In genomic region chr13:18996627-18997051, GRCh38 we compare ENCODE assay signal across 17 cellular contexts.
A peak's percentile ranks its signal among the peaks of the same experiment; 100 is the strongest.
DNase-seq lines count a peak whose midpoint lies in the region; ATAC-seq, FAIRE-seq and TF ChIP-seq lines count a peak whose summit lies in the region.
"Had no signal": no experiment of that assay in that cellular context is flagged by ENCODE, and none has a peak within 500 bp of the region (broad histone marks: within the 10 kb centered on the region; RNA-seq: fewer than 3 reads in every experiment).

No MANE protein-coding gene starts in this region.

- no peak for TF ChIP-seq POLR2A in K562 (conservative IDR thresholded peaks at IDR 0.05)
- TF ChIP-seq POLR2A in right lobe of liver (IDR thresholded peaks at IDR 0.05) = no peak
- no peak for TF ChIP-seq POLR2A in vagina (IDR thresholded peaks at IDR 0.05)

- POLR2A ChIA-PET in K562 (lab: Yijun Ruan, JAX) = no interaction called here
- POLR2A ChIA-PET in WTC11 (lab: Charles Lee) = no interaction called here

- no peak overlapping the region for H3K4me3 Mint-ChIP-seq in WTC11

- H3K9me3 ChIP-seq in GM23248 (ENCODE audit: low read depth) (no peaks in the 10 kb centered on the region), K562 (replicated peaks; ENCODE audit: control insufficient read depth, insufficient read depth, low read depth, low read length) (no peaks in the 10 kb centered on the region), right lobe of liver (no peaks in the 10 kb centered on the region), vagina (no peaks in the 10 kb centered on the region)
- H3K9me3 ChIP-seq: HAP-1 had no signal

- H3F3A ChIP-seq in GM23248 (ENCODE audit: insufficient read depth) = no peaks in the 10 kb centered on the region

- no peaks in the 10 kb centered on the region for H3K27me3 ChIP-seq in GM23248 (replicated peaks; ENCODE audit: insufficient read depth)
- H3K27me3 ChIP-seq in K562 (ENCODE audit: control insufficient read depth in 2 of 2, insufficient read depth in 2 of 2, low read length in 2 of 2) = no peaks in the 10 kb centered on the region; a peak in 1 of 5 replicates
- no peaks in the 10 kb centered on the region for H3K27me3 ChIP-seq in right lobe of liver
- H3K27me3 ChIP-seq in vagina = no peaks in the 10 kb centered on the region

- H4K20me1 ChIP-seq in GM23248 (ENCODE audit: insufficient read depth) = no peaks in the 10 kb centered on the region
- H4K20me1 ChIP-seq in K562 (replicated peaks; ENCODE audit: control insufficient read depth, insufficient read depth, low read length) = no peaks in the 10 kb centered on the region

- no peaks in the 10 kb centered on the region for H3K4me1 Mint-ChIP-seq in WTC11

- H3K36me3 Mint-ChIP-seq in WTC11 = peaks cover 94% of the 10 kb centered on the region

- no peaks in the 10 kb centered on the region for H3K79me2 ChIP-seq in GM23248 (ENCODE audit: insufficient read depth)
- H3K79me2 ChIP-seq in K562 (ENCODE audit: control insufficient read depth, insufficient read depth, low read length) = no peaks in the 10 kb centered on the region

- DNase-seq in GM23248 = peak; percentile 0
- peak in 1 of 4 experiments; percentile 2 for DNase-seq in K562 (ENCODE audit: extremely low read depth in 1 of 4, low spot score in 3 of 4)
- DNase-seq in right lobe of liver = peak; percentile 61 to 81 (median 80)
- DNase-seq in GDM1 (lab: John Stamatoyannopoulos, UW) = no peak
- DNase-seq in WTC11 (ENCODE audit: low spot score) = no peak
- no peak for DNase-seq in vagina (ENCODE audit: extremely low spot score in 2 of 2)
- DNase-seq: ACHN, C1 segment of cervical spinal cord, DMS79 treated with DMSO at 0.1 percent for 48 hours, NCI-H1048, NCI-H1436 treated with DMSO at 0.1 percent for 48 hours, NCI-H2029, NCI-H345, NCI-H524 treated with DMSO at 0.1 percent for 48 hours had no signal

- H2AFZ ChIP-seq in GM23248 (no peak overlapping the region), K562 (ENCODE audit: low read depth, low read length) (no peak overlapping the region)

- ATAC-seq in K562 = no peak
- ATAC-seq in right lobe of liver = peak; percentile 69 to 74 (median 72)
- ATAC-seq in WTC11 = no peak
- ATAC-seq: Panc1 had no signal

- H3K4me1 ChIP-seq in GM23248 (ENCODE audit: insufficient read depth) = no peaks in the 10 kb centered on the region
- H3K4me1 ChIP-seq in K562 (replicated peaks in 1 of 2; ENCODE audit: control insufficient read depth in 2 of 2, insufficient read depth in 2 of 2, low read length in 2 of 2) = no peaks in the 10 kb centered on the region; a peak in 1 of 5 replicates
- H3K4me1 ChIP-seq in right lobe of liver = peaks cover 0 to 39% (median 18%) of the 10 kb centered on the region in 4 donors
- no peaks in the 10 kb centered on the region for H3K4me1 ChIP-seq in vagina
- H3K4me1 ChIP-seq: HAP-1 had no signal

- no peak for TF ChIP-seq EP300 in K562 (IDR thresholded peaks at IDR 0.05; ENCODE audit: low read length)

- H3K27me3 Mint-ChIP-seq in WTC11 (ENCODE audit: low read depth) = peaks cover 27% of the 10 kb centered on the region

- no TSS peak for BruUV-seq in K562 (replicated peaks; lab: Mats Ljungman, UMichigan)

- no peak overlapping the region for H3K4me3 ChIP-seq in GM23248
- H3K4me3 ChIP-seq in K562 = no peak overlapping the region
- no peak overlapping the region for H3K4me3 ChIP-seq in right lobe of liver
- no peak overlapping the region for H3K4me3 ChIP-seq in vagina
- H3K4me3 ChIP-seq: HAP-1 had no signal

- CTCF ChIA-PET in K562 (lab: Yijun Ruan, JAX; ENCODE audit: low intra/inter-chr PET ratio) = no interaction called here
- CTCF ChIA-PET in WTC11 (lab: Charles Lee) = no interaction called here

- no peak for FAIRE-seq in K562 (lab: Jason Lieb, UNC)

- H3K9me2 ChIP-seq in GM23248 (ENCODE audit: insufficient read depth) = no peaks in the 10 kb centered on the region

- H3K36me3 ChIP-seq in GM23248 (ENCODE audit: low read depth) (no peaks in the 10 kb centered on the region), K562 (ENCODE audit: control insufficient read depth, insufficient read depth, low read length) (no peaks in the 10 kb centered on the region), right lobe of liver (no peaks in the 10 kb centered on the region), vagina (no peaks in the 10 kb centered on the region)
- H3K36me3 ChIP-seq: HAP-1 had no signal

- in situ Hi-C loops in GM23248 (cut with MboI) = no loop called here
- in situ Hi-C loops in K562 (cut with MboI) = no loop called here

- H3K27ac Mint-ChIP-seq in WTC11 = no peak overlapping the region

- H3K27ac ChIP-seq in C4-2B (peak overlapping the region; percentile 67), GM23248 (no peak overlapping the region), K562 (ENCODE audit: extremely low read depth, low read depth, low read length) (no peak overlapping the region), right lobe of liver (peak overlapping the region in 1 of 3 donors; percentile 29), vagina (no peak overlapping the region)

- WGBS in GM23248 (ENCODE audit: low coverage in 1 of 2, low lambda C conversion rate in 2 of 2, missing lambda C conversion rate in 2 of 2), 2 experiments = 47 to 72% methylated on average over 1 of the region's 1 CpG
- WGBS in K562 (ENCODE audit: insufficient coverage, low coverage, missing lambda C conversion rate) = 56% methylated on average over 1 of the region's 1 CpG
- 27% methylated on average over 1 of the region's 1 CpG for WGBS in right lobe of liver (ENCODE audit: insufficient coverage, low coverage, low lambda C conversion rate, missing lambda C conversion rate)

- H3K4me2 ChIP-seq in GM23248 (ENCODE audit: unreplicated experiment) (no peak overlapping the region), K562 (ENCODE audit: insufficient read depth, low read length) (no peak overlapping the region)

- H3K9me3 Mint-ChIP-seq in WTC11 = peaks cover 94% of the 10 kb centered on the region

- H3K9ac ChIP-seq in GM23248 (no peak overlapping the region), K562 (ENCODE audit: insufficient read depth in 1 of 2, low read depth in 2 of 2, low read length in 2 of 2) (no peak overlapping the region)

- no peaks in the 10 kb centered on the region for H3K9me1 ChIP-seq in K562 (ENCODE audit: control insufficient read depth, insufficient read depth, low read length)

- intact Hi-C loops in K562 (cut with micrococcal nuclease) (no loop called here), right lobe of liver (cut with DNase I) (no loop called here), vagina (cut with DNase I) (no loop called here)

- no peak for TF ChIP-seq RAD21 in K562 (CRISPR knock-in tag; conservative IDR thresholded peaks at IDR 0.05 in 1 of 2, IDR thresholded peaks at IDR 0.05 in 1 of 2)

- TF ChIP-seq CTCF in C4-2B (conservative IDR thresholded peaks at IDR 0.05) = no peak
- no peak for TF ChIP-seq CTCF in K562 (IDR thresholded peaks at IDR 0.05 in 2 of 3, conservative IDR thresholded peaks at IDR 0.05 in 1 of 3; ENCODE audit: insufficient read depth in 2 of 3, low read depth in 1 of 3, low read length in 3 of 3)
- no peak for TF ChIP-seq CTCF in right lobe of liver (IDR thresholded peaks at IDR 0.05)
- TF ChIP-seq CTCF in WTC11 (IDR thresholded peaks at IDR 0.05) = no peak
- no peak for TF ChIP-seq CTCF in vagina (IDR thresholded peaks at IDR 0.05)

TF ChIP-seq in K562, 482 proteins besides CTCF, POLR2A, EP300 and RAD21 (continues in another document):
- TF ChIP-seq HNRNPUL1 (IDR thresholded peaks at IDR 0.05; ENCODE audit: low read length) = no peak

TF ChIP-seq in WTC11, 78 proteins besides CTCF, POLR2A, EP300 and RAD21 (continues in another document):
- TF ChIP-seq MAX (CRISPR knock-in tag; IDR thresholded peaks at IDR 0.05) = no peak
- TF ChIP-seq NR1H2 (CRISPR knock-in tag; IDR thresholded peaks at IDR 0.05) = no peak
- TF ChIP-seq RELA (CRISPR knock-in tag; IDR thresholded peaks at IDR 0.05; ENCODE audit: borderline replicate concordance) = no peak
- no peak for TF ChIP-seq SP1 (CRISPR knock-in tag; conservative IDR thresholded peaks at IDR 0.05)
- TF ChIP-seq NFATC4 (CRISPR knock-in tag; IDR thresholded peaks at IDR 0.05) = no peak
- no peak for TF ChIP-seq FOXP4 (CRISPR knock-in tag; IDR thresholded peaks at IDR 0.05)
- no peak for TF ChIP-seq ATF2 (CRISPR knock-in tag; IDR thresholded peaks at IDR 0.05; ENCODE audit: borderline replicate concordance, low read depth)
- no peak for TF ChIP-seq ZNF263 (CRISPR knock-in tag; IDR thresholded peaks at IDR 0.05; ENCODE audit: low read depth)
- no peak for TF ChIP-seq ATF1 (CRISPR knock-in tag; IDR thresholded peaks at IDR 0.05)
- no peak for TF ChIP-seq CBFB (CRISPR knock-in tag; IDR thresholded peaks at IDR 0.05; ENCODE audit: low read depth)

Comparison
In these comparisons a context has a peak if more than half of its experiments do, and no peak if none do; other contexts are left out.
1. DNase-seq: peak in GM23248 (single experiment) and right lobe of liver (3 of 3); none in GDM1 (single experiment), WTC11 (single experiment) and vagina (0 of 2).
2. ATAC-seq: peak in right lobe of liver (4 of 4); none in K562 (single experiment) and WTC11 (single experiment).